In the genomic region with DNA sequence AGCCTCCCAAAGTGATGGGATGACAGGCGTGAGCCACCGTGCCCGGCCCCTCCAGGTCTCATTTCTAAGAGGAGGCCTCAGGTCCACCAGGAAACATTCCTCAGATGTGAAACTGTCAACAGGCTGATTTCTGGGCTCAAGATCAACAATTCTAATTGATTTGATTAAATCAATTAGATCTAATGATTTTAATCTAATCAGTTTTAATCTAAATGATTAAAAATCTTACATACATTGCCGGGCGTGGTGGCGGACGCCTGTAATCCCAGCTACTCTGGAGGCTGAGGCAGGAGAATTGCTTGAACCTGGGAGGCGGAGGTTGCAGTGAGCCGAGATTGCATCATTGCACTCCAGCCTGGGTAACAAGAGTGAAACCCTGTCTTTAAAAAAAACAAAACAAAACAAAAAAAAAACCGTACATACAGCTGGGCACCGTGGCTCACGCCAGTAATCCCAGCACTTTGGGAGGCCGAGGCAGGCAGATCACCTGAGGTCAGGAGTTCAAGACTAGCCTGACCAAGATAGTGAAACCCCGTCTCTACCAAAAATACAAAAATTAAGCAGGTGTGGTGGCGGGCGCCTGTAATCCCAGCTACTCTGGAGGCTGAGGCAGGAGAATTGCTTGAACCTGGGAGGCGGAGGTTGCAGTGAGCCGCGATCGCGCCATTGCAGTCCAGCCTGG, we compare ENCODE assay signal across 8 cellular contexts. TPM values are rescaled to one million over a fixed set of nuclear protein-coding genes. Genes with fewer than 3 reads are reported as not detected.
DNase-seq lines count a peak whose midpoint lies in the region; ATAC-seq, FAIRE-seq and TF ChIP-seq lines count a peak whose summit lies in the region.
"Not testable (repeated sequence)": the region's sequence is repeated elsewhere in the genome, so short reads cannot be mapped to it uniquely, and the experiment has no call there.

No MANE protein-coding gene starts in this region.

- WGBS in A549 (ENCODE audit: missing lambda C conversion rate), result 34% methylated on average over 21 of the region's 21 CpGs
- 82% methylated on average over 14 of the region's 21 CpGs for WGBS in mesenchymal stem cell

- H3K4me3 Mint-ChIP-seq in activated CD4-positive, alpha-beta memory T cell treated with anti-CD3 and anti-CD28 coated beads, Interleukin-2, amount 10 ng/mL, durations not matched to agents 7 days and 5 days, result peak overlapping the region; percentile 67
- peak overlapping the region; percentile 83 for H3K4me3 Mint-ChIP-seq in progenitor cell of endocrine pancreas (ENCODE audit: low read depth)

- H3K18ac ChIP-seq in mesenchymal stem cell (ENCODE audit: low read depth in 1 of 2, low read length in 2 of 2), result not testable (repeated sequence)

- peaks cover 41% of the 10 kb centered on the region for H3K79me2 ChIP-seq in OCI-LY7 (ENCODE audit: insufficient read depth, low read depth, low read length)

- H3K9me2 ChIP-seq in OCI-LY7 (ENCODE audit: insufficient read depth, low read length), result not testable (repeated sequence)

- H2AFZ ChIP-seq in OCI-LY7 (ENCODE audit: low read length); mesenchymal stem cell (ENCODE audit: low read depth, low read length): not testable (repeated sequence)

- peak overlapping the region; percentile 75 for H3K4me3 ChIP-seq in A549
- H3K4me3 ChIP-seq in OCI-LY7 (ENCODE audit: low read depth, low read length, poor library complexity, severe bottlenecking), result peak overlapping the region; percentile 90
- H3K4me3 ChIP-seq in astrocyte of the spinal cord (ENCODE audit: low read depth, low read length), result peak overlapping the region; percentile 38
- not testable (repeated sequence) for H3K4me3 ChIP-seq in mesenchymal stem cell (ENCODE audit: insufficient read depth in 1 of 2, low read depth in 1 of 2, low read length in 2 of 2)

- not testable (repeated sequence) for H3K14ac ChIP-seq in mesenchymal stem cell (ENCODE audit: low read length in 2 of 2)

- H2BK15ac ChIP-seq in mesenchymal stem cell (ENCODE audit: low read depth, poor library complexity, severe bottlenecking), result not testable (repeated sequence)

- in situ Hi-C loops in astrocyte of the spinal cord (cut with HindIII; ENCODE audit: low sequenced_read_pairs), result not testable (repeated sequence)

- FAIRE-seq in A549 (lab: Jason Lieb, UNC), result not testable (repeated sequence)

- H2BK5ac ChIP-seq in mesenchymal stem cell (ENCODE audit: low read depth, low read length, poor library complexity, severe bottlenecking), result not testable (repeated sequence)

- H3K27me3 Mint-ChIP-seq in activated CD4-positive, alpha-beta memory T cell treated with anti-CD3 and anti-CD28 coated beads, Interleukin-2, amount 10 ng/mL, durations not matched to agents 7 days and 5 days; progenitor cell of endocrine pancreas: not testable (repeated sequence)

- peak overlapping the region; percentile 63 for H3K27ac Mint-ChIP-seq in activated CD4-positive, alpha-beta memory T cell treated with anti-CD3 and anti-CD28 coated beads, Interleukin-2, amount 10 ng/mL, durations not matched to agents 7 days and 5 days
- H3K27ac Mint-ChIP-seq in progenitor cell of endocrine pancreas, result peak overlapping the region; percentile 92

- not testable (repeated sequence) for TF ChIP-seq RAD21 in A549 (conservative IDR thresholded peaks at IDR 0.05 in 1 of 2, IDR thresholded peaks at IDR 0.05 in 1 of 2)

- H4K20me1 ChIP-seq in OCI-LY7 (ENCODE audit: insufficient read depth, low read length), result not testable (repeated sequence)

- H2BK120ac ChIP-seq in mesenchymal stem cell (ENCODE audit: low read depth, low read length), result not testable (repeated sequence)

- not testable (repeated sequence) for H4K91ac ChIP-seq in mesenchymal stem cell (ENCODE audit: low read length)

- ATAC-seq in A549; Right ventricle myocardium superior (ENCODE audit: poor library complexity): not testable (repeated sequence)
- ATAC-seq in GM18517 (IDR thresholded peaks at IDR 0.05; ENCODE audit: unreplicated experiment), result peak; percentile 34

- not testable (repeated sequence) for TF ChIP-seq EP300 in A549 (IDR thresholded peaks at IDR 0.05)

- intact Hi-C loops in OCI-LY7 (cut with micrococcal nuclease; ENCODE audit: unreplicated experiment), result loop anchor here (2.0 kb wide), 1 partner anchor 89 kb away; no protein-coding TSS in a partner anchor
- intact Hi-C loops in Right ventricle myocardium superior (cut with DNase I), result not testable (repeated sequence)

- TF ChIP-seq POLR2A in A549 (IDR thresholded peaks at IDR 0.05; ENCODE audit: low read length), result not testable (repeated sequence)

- CTCF ChIA-PET in A549 (lab: Yijun Ruan, JAX); OCI-LY7 (lab: Charles Lee; ENCODE audit: unreplicated experiment); activated CD4-positive, alpha-beta memory T cell treated with anti-CD3 and anti-CD28 coated beads, Interleukin-2, amount 10 ng/mL, durations not matched to agents 7 days and 5 days (lab: Charles Lee): not testable (repeated sequence)

- not testable (repeated sequence) for H3K27me3 ChIP-seq in mesenchymal stem cell (ENCODE audit: control insufficient read depth in 1 of 2, insufficient read depth in 1 of 2, low read length in 2 of 2)

- H3K27ac ChIP-seq in A549 (peak overlapping the region; percentile 98 to 99), OCI-LY7 (ENCODE audit: low read depth, low read length, poor library complexity, severe bottlenecking) (peak overlapping the region; percentile 94)
- not testable (repeated sequence) for H3K27ac ChIP-seq in mesenchymal stem cell (ENCODE audit: low read length, poor library complexity, severe bottlenecking)

- H3K9me3 ChIP-seq in A549; OCI-LY7 (ENCODE audit: low read length); mesenchymal stem cell (ENCODE audit: control insufficient read depth, low read length): not testable (repeated sequence)

- H2AK5ac ChIP-seq in mesenchymal stem cell (ENCODE audit: low read length, severe bottlenecking), result not testable (repeated sequence)

- H3K4me1 Mint-ChIP-seq in activated CD4-positive, alpha-beta memory T cell treated with anti-CD3 and anti-CD28 coated beads, Interleukin-2, amount 10 ng/mL, durations not matched to agents 7 days and 5 days, result peaks cover 36% of the 10 kb centered on the region
- H3K4me1 Mint-ChIP-seq in progenitor cell of endocrine pancreas (ENCODE audit: low read depth), result peaks cover 14% of the 10 kb centered on the region

- H2BK12ac ChIP-seq in mesenchymal stem cell (ENCODE audit: low read length in 2 of 2), result not testable (repeated sequence)

- not testable (repeated sequence) for H3K79me1 ChIP-seq in mesenchymal stem cell (replicated peaks; ENCODE audit: low read length, poor library complexity, severe bottlenecking)

- not testable (repeated sequence) for H3K4ac ChIP-seq in mesenchymal stem cell (ENCODE audit: low read depth in 1 of 2, low read length in 2 of 2)

- H3K36me3 Mint-ChIP-seq in activated CD4-positive, alpha-beta memory T cell treated with anti-CD3 and anti-CD28 coated beads, Interleukin-2, amount 10 ng/mL, durations not matched to agents 7 days and 5 days (ENCODE audit: low read depth), result peaks cover 21% of the 10 kb centered on the region
- not testable (repeated sequence) for H3K36me3 Mint-ChIP-seq in progenitor cell of endocrine pancreas (ENCODE audit: insufficient read depth)

- H3K36me3 ChIP-seq in OCI-LY7 (ENCODE audit: insufficient read depth, low read length) (peaks cover 36% of the 10 kb centered on the region), mesenchymal stem cell (ENCODE audit: control insufficient read depth in 1 of 2, insufficient read depth in 2 of 2, low read depth in 1 of 2, low read length in 2 of 2) (peaks cover 17 to 25% of the 10 kb centered on the region in 2 experiments)

- not testable (repeated sequence) for DNase-seq in A549 (ENCODE audit: low read depth in 1 of 2, low spot score in 1 of 2); activated CD4-positive, alpha-beta memory T cell treated with anti-CD3 and anti-CD28 coated beads, Interleukin-2, amount 10 ng/mL, durations not matched to agents 7 days and 5 days; astrocyte of the spinal cord (ENCODE audit: low read depth, low spot score); mesenchymal stem cell; progenitor cell of endocrine pancreas (ENCODE audit: low spot score, unreplicated experiment)
- DNase-seq in OCI-LY7 (ENCODE audit: low spot score) (peak; percentile 34), Right ventricle myocardium superior (peak; percentile 22)

- not testable (repeated sequence) for TF ChIP-seq CTCF in A549 (IDR thresholded peaks at IDR 0.05); OCI-LY7 (conservative IDR thresholded peaks at IDR 0.05; ENCODE audit: low read length); astrocyte of the spinal cord (IDR thresholded peaks at IDR 0.05; ENCODE audit: low read depth, low read length); progenitor cell of endocrine pancreas (IDR thresholded peaks at IDR 0.05; ENCODE audit: unreplicated experiment)

- H3K23ac ChIP-seq in mesenchymal stem cell (ENCODE audit: low read length in 2 of 2), result not testable (repeated sequence)

- H4K8ac ChIP-seq in mesenchymal stem cell (ENCODE audit: low read length), result not testable (repeated sequence)

- H3K4me1 ChIP-seq in A549 (peaks cover 19% of the 10 kb centered on the region), OCI-LY7 (ENCODE audit: insufficient read depth, low read length, poor library complexity, severe bottlenecking) (peaks cover 22% of the 10 kb centered on the region), mesenchymal stem cell (ENCODE audit: control insufficient read depth, insufficient read depth, low read depth, low read length) (peaks cover 14% of the 10 kb centered on the region)

- not testable (repeated sequence) for BruUV-seq in OCI-LY7 (replicated peaks; lab: Mats Ljungman, UMichigan)

- not testable (repeated sequence) for H3K9me3 Mint-ChIP-seq in activated CD4-positive, alpha-beta memory T cell treated with anti-CD3 and anti-CD28 coated beads, Interleukin-2, amount 10 ng/mL, durations not matched to agents 7 days and 5 days; progenitor cell of endocrine pancreas (ENCODE audit: low read depth)

- peak overlapping the region; percentile 89 for H3K4me2 ChIP-seq in A549
- H3K4me2 ChIP-seq in OCI-LY7 (ENCODE audit: low read length), result peak overlapping the region; percentile 77
- peak overlapping the region; percentile 55 for H3K4me2 ChIP-seq in mesenchymal stem cell (ENCODE audit: low read length, poor library complexity, severe bottlenecking)

- POLR2A ChIA-PET in A549 (lab: Yijun Ruan, JAX); OCI-LY7 (lab: Charles Lee); activated CD4-positive, alpha-beta memory T cell treated with anti-CD3 and anti-CD28 coated beads, Interleukin-2, amount 10 ng/mL, durations not matched to agents 7 days and 5 days (lab: Charles Lee): not testable (repeated sequence)

- H3K9ac ChIP-seq in mesenchymal stem cell (ENCODE audit: low read length), result not testable (repeated sequence)

RNA-seq across cellular contexts. Expression of a gene that starts 1.0 kb away (rescaled TPM):
- 67.9 and 87.0 TPM in 2 replicates for polyA plus RNA-seq in A549 (2011; rRNA removed)
- 80.7 and 97.7 TPM in 2 replicates for polyA plus RNA-seq in A549 (2012; cell fraction: cytosol; rRNA removed)
- polyA plus RNA-seq in A549 (2012; cell fraction: nucleus; rRNA removed), result 200 and 211 TPM in 2 replicates
- polyA plus RNA-seq in A549 (2017; fragmentation: RNase III; extraction: RNeasy Plus Mini Kit Qiagen cat#74134 plus additional on column Dnase treatment), result 60.7 to 70.3 TPM (median 64.6 TPM) in 3 replicates
- polyA minus RNA-seq in A549 (2011; rRNA and poly(A)+ RNA removed), result 101 and 220 TPM in 2 replicates
- total RNA-seq in OCI-LY7 (2014; rRNA removed; shearing (Covaris generic)), result 60.1 and 86.0 TPM in 2 replicates
- 125 and 133 TPM in 2 replicates for total RNA-seq in OCI-LY7 (2022)
- 10 to 100 TPM; 34.5 to 35.5 TPM for total RNA-seq in activated CD4-positive, alpha-beta memory T cell treated with anti-CD3 and anti-CD28 coated beads, Interleukin-2, amount 10 ng/mL, durations not matched to agents 7 days and 5 days
- total RNA-seq in Right ventricle myocardium superior, result 5.1 TPM
- 15.8 TPM for polyA plus RNA-seq in mesenchymal stem cell (2013, experiment 1 of 2)
- 14.5 TPM for polyA plus RNA-seq in mesenchymal stem cell (2013, experiment 2 of 2)
- total RNA-seq in progenitor cell of endocrine pancreas, result 52.3 and 55.6 TPM in 2 replicates

RNA-seq across cellular contexts. Expression of a gene that starts 36.5 kb away (rescaled TPM):
- polyA plus RNA-seq in A549 (2011; rRNA removed) (22.9 and 26.0 TPM in 2 replicates), A549 (2017; fragmentation: RNase III; extraction: RNeasy Plus Mini Kit Qiagen cat#74134 plus additional on column Dnase treatment) (36.1 to 41.2 TPM (median 39.4 TPM) in 3 replicates)
- 64.3 and 74.2 TPM in 2 replicates for polyA plus RNA-seq in A549 (2012; cell fraction: cytosol; rRNA removed)
- 78.8 and 93.8 TPM in 2 replicates for polyA plus RNA-seq in A549 (2012; cell fraction: nucleus; rRNA removed)
- 10.2 and 14.8 TPM in 2 replicates for polyA minus RNA-seq in A549 (2011; rRNA and poly(A)+ RNA removed)
- 36.3 and 40.4 TPM in 2 replicates for total RNA-seq in OCI-LY7 (2014; rRNA removed; shearing (Covaris generic))
- total RNA-seq in OCI-LY7 (2022) (53.6 and 53.9 TPM in 2 replicates), Right ventricle myocardium superior (50.8 TPM), progenitor cell of endocrine pancreas (71.1 and 72.7 TPM in 2 replicates)
- total RNA-seq in activated CD4-positive, alpha-beta memory T cell treated with anti-CD3 and anti-CD28 coated beads, Interleukin-2, amount 10 ng/mL, durations not matched to agents 7 days and 5 days, result 10 to 100 TPM; 46.2 to 46.7 TPM
- polyA plus RNA-seq in mesenchymal stem cell (2013, experiment 1 of 2), result 29.7 TPM
- 29.8 TPM for polyA plus RNA-seq in mesenchymal stem cell (2013, experiment 2 of 2)
